ENCODE assay signal across 8 cellular contexts in genomic region chr22:50705219-50705691, GRCh38. TPM values are rescaled to one million over a fixed set of nuclear protein-coding genes. Genes with fewer than 3 reads are reported as not detected.
DNase-seq lines count a peak whose midpoint lies in the region; ATAC-seq lines count a peak whose summit lies in the region.

No MANE protein-coding gene starts in this region.

- H4K8ac ChIP-seq in mesendoderm (ENCODE audit: low read depth, low read length) = no peak overlapping the region

- H3K27me3 Mint-ChIP-seq in activated CD4-positive, alpha-beta T cell treated with anti-CD3 and anti-CD28 coated beads for 36 hours = no peaks in the 10 kb centered on the region

- no peak overlapping the region for H3K9ac ChIP-seq in mesendoderm (ENCODE audit: low read length)

- intact Hi-C loops in activated CD4-positive, alpha-beta T cell treated with anti-CD3 and anti-CD28 coated beads for 36 hours (cut with DNase I, micrococcal nuclease) = no loop called here

- no peak overlapping the region for H2AK5ac ChIP-seq in mesendoderm (ENCODE audit: low read length)

- no peak overlapping the region for H4K5ac ChIP-seq in mesendoderm (ENCODE audit: low read length)

- no peaks in the 10 kb centered on the region for H3K79me1 ChIP-seq in mesendoderm (ENCODE audit: low read length)

- H3K27ac ChIP-seq in mesendoderm (ENCODE audit: low read depth, low read length) = no peak overlapping the region

- H3K4me2 ChIP-seq in mesendoderm (ENCODE audit: low read length) = no peak overlapping the region

- peaks cover 14% of the 10 kb centered on the region for H3K4me1 Mint-ChIP-seq in activated CD4-positive, alpha-beta T cell treated with anti-CD3 and anti-CD28 coated beads for 36 hours

- no peaks in the 10 kb centered on the region for H3K79me2 ChIP-seq in mesendoderm (ENCODE audit: control insufficient read depth, insufficient read depth, low read length)

- H2BK5ac ChIP-seq in mesendoderm (ENCODE audit: low read length) = no peak overlapping the region

- H3K23ac ChIP-seq in mesendoderm (ENCODE audit: low read length) = no peak overlapping the region

- no peak overlapping the region for H3K4ac ChIP-seq in mesendoderm (ENCODE audit: low read depth, low read length)

- H2BK15ac ChIP-seq in mesendoderm (replicated peaks; ENCODE audit: low read depth) = no peak overlapping the region

- H3K4me3 Mint-ChIP-seq in activated CD4-positive, alpha-beta T cell treated with anti-CD3 and anti-CD28 coated beads for 36 hours = no peak overlapping the region

- no peaks in the 10 kb centered on the region for H3K4me1 ChIP-seq in mesendoderm (ENCODE audit: control insufficient read depth, low read depth, low read length)

- no peaks in the 10 kb centered on the region for H3K9me3 Mint-ChIP-seq in activated CD4-positive, alpha-beta T cell treated with anti-CD3 and anti-CD28 coated beads for 36 hours (ENCODE audit: low read depth)

- H3K4me3 ChIP-seq in mesendoderm (ENCODE audit: low read length) = no peak overlapping the region

- no peaks in the 10 kb centered on the region for H3K36me3 ChIP-seq in mesendoderm (ENCODE audit: control insufficient read depth, insufficient read depth, low read length)

- H3K27me3 ChIP-seq in mesendoderm (ENCODE audit: insufficient read depth, low read length, poor library complexity) = no peaks in the 10 kb centered on the region

- H2BK120ac ChIP-seq in mesendoderm (ENCODE audit: low read depth, low read length) = no peak overlapping the region

- no peak overlapping the region for H3K18ac ChIP-seq in mesendoderm (ENCODE audit: low read length)

- WGBS in mesendoderm (ENCODE audit: extremely low coverage, insufficient coverage, low lambda C conversion rate) = no CpG with 5 or more reads among the region's 23 CpGs

- ATAC-seq in HG02678 (IDR thresholded peaks at IDR 0.05; ENCODE audit: unreplicated experiment) = no peak
- ATAC-seq in activated CD4-positive, alpha-beta T cell treated with anti-CD3 and anti-CD28 coated beads for 36 hours = no peak

- CTCF ChIA-PET in activated CD4-positive, alpha-beta T cell treated with anti-CD3 and anti-CD28 coated beads for 36 hours (lab: Charles Lee) = no interaction called here

- no peak overlapping the region for H3K56ac ChIP-seq in mesendoderm (ENCODE audit: low read length)

- POLR2A ChIA-PET in activated CD4-positive, alpha-beta T cell treated with anti-CD3 and anti-CD28 coated beads for 36 hours (lab: Charles Lee) = no interaction called here

- no peaks in the 10 kb centered on the region for H3K36me3 Mint-ChIP-seq in activated CD4-positive, alpha-beta T cell treated with anti-CD3 and anti-CD28 coated beads for 36 hours (ENCODE audit: low read depth)

- no peak overlapping the region for H3K27ac Mint-ChIP-seq in activated CD4-positive, alpha-beta T cell treated with anti-CD3 and anti-CD28 coated beads for 36 hours

- DNase-seq in DMS53 treated with DMSO at 0.1 percent for 48 hours (lab: John Stamatoyannopoulos, UW; ENCODE audit: unreplicated experiment) (peak; percentile 79), NCI-H2227 (lab: John Stamatoyannopoulos, UW; ENCODE audit: unreplicated experiment) (peak; percentile 96), ecto neural progenitor cell (ENCODE audit: low spot score) (peak; percentile 96), mesendoderm (peak; percentile 95), 8988T (no peak)
- no peak for DNase-seq in activated effector memory CD4-positive, alpha-beta T cell treated with anti-CD3 and anti-CD28 coated beads, Interleukin-2, amount 50 U/mL, for 16 hours
- DNase-seq in activated CD4-positive, alpha-beta T cell treated with anti-CD3 and anti-CD28 coated beads for 36 hours = no peak

RNA-seq across cellular contexts. Expression of gene SHANK3, which starts 32.6 kb away (rescaled TPM):
- 1.2 TPM for polyA plus RNA-seq in mesendoderm (2013, experiment 1 of 2)
- polyA plus RNA-seq in mesendoderm (2013, experiment 2 of 2) = 1.1 TPM
- under 1 TPM; 0.14 to 0.16 TPM for total RNA-seq in activated CD4-positive, alpha-beta T cell treated with anti-CD3 and anti-CD28 coated beads for 36 hours

RNA-seq across cellular contexts. Expression of gene ACR, which starts 32.7 kb away (rescaled TPM):
- not detected for polyA plus RNA-seq in mesendoderm (2013, experiment 1 of 2)
- polyA plus RNA-seq in mesendoderm (2013, experiment 2 of 2) = not detected
- total RNA-seq in activated CD4-positive, alpha-beta T cell treated with anti-CD3 and anti-CD28 coated beads for 36 hours = not detected

Comparison
In these comparisons a context has a peak if more than half of its experiments do, and no peak if none do; other contexts are left out.
1. DNase-seq: peak in DMS53 treated with DMSO at 0.1 percent for 48 hours (single experiment), NCI-H2227 (single experiment), ecto neural progenitor cell (single experiment) and mesendoderm (single experiment); none in 8988T (single experiment), activated effector memory CD4-positive, alpha-beta T cell treated with anti-CD3 and anti-CD28 coated beads, Interleukin-2, amount 50 U/mL, for 16 hours (single experiment) and activated CD4-positive, alpha-beta T cell treated with anti-CD3 and anti-CD28 coated beads for 36 hours (single experiment).